8 cellular contexts compared by ENCODE assay signal in genomic region chr2:131673400-131674173, GRCh38.
DNase-seq lines count a peak whose midpoint lies in the region; ATAC-seq lines count a peak whose summit lies in the region.

No MANE protein-coding gene starts in this region.

- DNase-seq in SIG-M5 treated with dmso at 0.1 percent for 504 hours (lab: John Stamatoyannopoulos, UW; ENCODE audit: unreplicated experiment) (peak; percentile 58), SIG-M5 (lab: John Stamatoyannopoulos, UW) (no peak), NCI-H146 treated with DMSO at 0.1 percent for 48 hours (lab: John Stamatoyannopoulos, UW; ENCODE audit: unreplicated experiment) (peak; percentile 33), cerebellum (ENCODE audit: low spot score) (peak; percentile 17), kidney glomerular epithelial cell (lab: John Stamatoyannopoulos, UW) (peak; percentile 70)
- DNase-seq in activated CD4-positive, CD25-positive, alpha-beta regulatory T cell (lab: John Stamatoyannopoulos, UW): peak; percentile 20 to 32 (median 30)
- DNase-seq in stimulated activated CD4-positive, alpha-beta T cell treated with anti-CD3 and anti-CD28 coated beads, Interleukin-1b, Interleukin-23, amount 100 ng/mL, for 48 hours: peak; percentile 63

- ATAC-seq in HG02852 (IDR thresholded peaks at IDR 0.05; ENCODE audit: unreplicated experiment): peak; percentile 88
